In genomic region chr19:44696939-44697669, GRCh38 we compare ENCODE assay signal across 22 cellular contexts. TPM values are rescaled to one million over a fixed set of nuclear protein-coding genes. Genes with fewer than 3 reads are reported as not detected.
DNase-seq lines count a peak whose midpoint lies in the region; ATAC-seq and TF ChIP-seq lines count a peak whose summit lies in the region.
"Had no signal": no experiment of that assay in that cellular context is flagged by ENCODE, and none has a peak within 500 bp of the region (broad histone marks: within the 10 kb centered on the region; RNA-seq: fewer than 3 reads in every experiment).

No MANE protein-coding gene starts in this region.

- no peak for TF ChIP-seq POLR2A in transverse colon (IDR thresholded peaks at IDR 0.05)

- no peaks in the 10 kb centered on the region for H3K9me2 ChIP-seq in hepatocyte (replicated peaks; ENCODE audit: insufficient read depth)

- H3K4me1 ChIP-seq in hepatocyte (ENCODE audit: insufficient read depth) = peaks cover 15% of the 10 kb centered on the region
- H3K4me1 ChIP-seq in transverse colon = peaks cover 0 to 46% (median 34%) of the 10 kb centered on the region in 4 donors

- no peak overlapping the region for H3K4me2 ChIP-seq in hepatocyte

- 65% methylated on average over 22 of the region's 22 CpGs for WGBS in hepatocyte (ENCODE audit: low lambda C conversion rate, missing lambda C conversion rate)
- whole genome bisulfite sequencing in transverse colon (ENCODE audit: low coverage in 1 of 2), 2 donors = 68 to 82% methylated on average over 9 to 22 of the region's 22 CpGs

- H3K9me3 Mint-ChIP-seq in stimulated activated effector memory CD8-positive, alpha-beta T cell treated with anti-CD3 and anti-CD28 coated beads, Interleukin-12 subunit alpha, Interleukin-12 subunit beta, amount 100 ng/mL, for 72 hours = no peaks in the 10 kb centered on the region
- H3K9me3 Mint-ChIP-seq: activated T-cell treated with anti-CD3 and anti-CD28 coated beads, Interleukin-2, amount 50 U/mL, for 4 hours; nephron; stimulated activated naive B cell treated with anti-CD40 and anti-IgM and Interleukin-4, amounts not matched to agents 10 μg/mL and 1 μg/mL and 100 μg/mL, for 72 hours had no signal

- no peak for TF ChIP-seq EP300 in transverse colon (IDR thresholded peaks at IDR 0.05; ENCODE audit: low read depth)

- TF ChIP-seq CTCF in hepatocyte (IDR thresholded peaks at IDR 0.05; ENCODE audit: poor library complexity) (no peak), transverse colon (IDR thresholded peaks at IDR 0.05) (no peak)

- H3K79me2 ChIP-seq in hepatocyte = no peaks in the 10 kb centered on the region

- H3K36me3 Mint-ChIP-seq in stimulated activated effector memory CD8-positive, alpha-beta T cell treated with anti-CD3 and anti-CD28 coated beads, Interleukin-12 subunit alpha, Interleukin-12 subunit beta, amount 100 ng/mL, for 72 hours = peaks cover 10% of the 10 kb centered on the region
- H3K36me3 Mint-ChIP-seq: stimulated activated naive B cell treated with anti-CD40 and anti-IgM and Interleukin-4, amounts not matched to agents 10 μg/mL and 1 μg/mL and 100 μg/mL, for 72 hours had no signal

- H3K4me3 Mint-ChIP-seq in stimulated activated effector memory CD8-positive, alpha-beta T cell treated with anti-CD3 and anti-CD28 coated beads, Interleukin-12 subunit alpha, Interleukin-12 subunit beta, amount 100 ng/mL, for 72 hours = no peak overlapping the region
- H3K4me3 Mint-ChIP-seq: activated CD4-positive, alpha-beta T cell treated with anti-CD3 and anti-CD28 coated beads for 36 hours; activated T-cell treated with anti-CD3 and anti-CD28 coated beads, Interleukin-2, amount 50 U/mL, for 4 hours; nephron; stimulated activated naive B cell treated with anti-CD40 and anti-IgM and Interleukin-4, amounts not matched to agents 10 μg/mL and 1 μg/mL and 100 μg/mL, for 72 hours had no signal

- H3K27ac ChIP-seq in hepatocyte = peak overlapping the region; percentile 46
- H3K27ac ChIP-seq in transverse colon = peak overlapping the region in 3 of 4 donors; percentile 86 to 91 (median 89)
- H3K27ac ChIP-seq: adrenal gland had no signal

- ATAC-seq in stimulated activated effector memory CD8-positive, alpha-beta T cell treated with anti-CD3 and anti-CD28 coated beads, Interleukin-12 subunit alpha, Interleukin-12 subunit beta, amount 100 ng/mL, for 72 hours = no peak
- no peak for ATAC-seq in HG02571 (IDR thresholded peaks at IDR 0.05; ENCODE audit: unreplicated experiment)
- ATAC-seq: activated CD4-positive, alpha-beta T cell treated with anti-CD3 and anti-CD28 coated beads for 36 hours; activated T-cell treated with anti-CD3 and anti-CD28 coated beads, Interleukin-2, amount 50 U/mL, for 4 hours; K562; left colon; stimulated activated naive B cell treated with anti-CD40 and anti-IgM and Interleukin-4, amounts not matched to agents 10 μg/mL and 1 μg/mL and 100 μg/mL, for 72 hours had no signal

- no peaks in the 10 kb centered on the region for H3K27me3 ChIP-seq in hepatocyte
- no peaks in the 10 kb centered on the region for H3K27me3 ChIP-seq in transverse colon
- H3K27me3 ChIP-seq: adrenal gland had no signal

- H3K36me3 ChIP-seq in hepatocyte (replicated peaks; ENCODE audit: insufficient read depth, low read depth) = no peaks in the 10 kb centered on the region
- H3K36me3 ChIP-seq in transverse colon = no peaks in the 10 kb centered on the region
- H3K36me3 ChIP-seq: adrenal gland had no signal

- H3K4me1 Mint-ChIP-seq in stimulated activated effector memory CD8-positive, alpha-beta T cell treated with anti-CD3 and anti-CD28 coated beads, Interleukin-12 subunit alpha, Interleukin-12 subunit beta, amount 100 ng/mL, for 72 hours = peaks cover 24% of the 10 kb centered on the region

- H2AFZ ChIP-seq in hepatocyte = no peak overlapping the region

- in situ Hi-C loops in transverse colon (cut with MboI; ENCODE audit: low pct_ligation_motif_present in 1 of 4, low pct_unique_long_range_greater_than_20kb in 1 of 4, low sequenced_read_pairs in 3 of 4) = no loop called here

- DNase-seq in NCI-H1417 (lab: John Stamatoyannopoulos, UW) (peak in 2 of 3 experiments; percentile 52 to 66), NCI-H1417 treated with DMSO at 0.1 percent for 48 hours (lab: John Stamatoyannopoulos, UW) (no peak), NCI-H510A treated with DMSO at 0.1 percent for 48 hours (lab: John Stamatoyannopoulos, UW) (peak; percentile 79), hepatocyte (ENCODE audit: low spot score) (no peak), transverse colon (no peak), HCEC 1CT (no peak)
- no peak for DNase-seq in stimulated activated effector memory CD8-positive, alpha-beta T cell treated with anti-CD3 and anti-CD28 coated beads, Interleukin-12 subunit alpha, Interleukin-12 subunit beta, amount 100 ng/mL, for 72 hours (ENCODE audit: low spot score in 2 of 2)
- DNase-seq: activated CD4-positive, alpha-beta T cell treated with anti-CD3 and anti-CD28 coated beads for 36 hours; activated T-cell treated with anti-CD3 and anti-CD28 coated beads, Interleukin-2, amount 50 U/mL, for 4 hours; adrenal gland; cerebellar nuclear complex; GOT3; head of caudate nucleus; left colon; NCI-H1436; stimulated activated naive B cell treated with anti-CD40 and anti-IgM and Interleukin-4, amounts not matched to agents 10 μg/mL and 1 μg/mL and 100 μg/mL, for 72 hours; SW 1271 had no signal

- H3K27ac Mint-ChIP-seq in stimulated activated effector memory CD8-positive, alpha-beta T cell treated with anti-CD3 and anti-CD28 coated beads, Interleukin-12 subunit alpha, Interleukin-12 subunit beta, amount 100 ng/mL, for 72 hours = no peak overlapping the region
- H3K27ac Mint-ChIP-seq: activated CD4-positive, alpha-beta T cell treated with anti-CD3 and anti-CD28 coated beads for 36 hours; nephron; stimulated activated naive B cell treated with anti-CD40 and anti-IgM and Interleukin-4, amounts not matched to agents 10 μg/mL and 1 μg/mL and 100 μg/mL, for 72 hours had no signal

- H3K9me3 ChIP-seq in hepatocyte (ENCODE audit: low read depth) (no peaks in the 10 kb centered on the region), transverse colon (no peaks in the 10 kb centered on the region)
- H3K9me3 ChIP-seq: adrenal gland had no signal

- no peak overlapping the region for H3K4me3 ChIP-seq in hepatocyte
- H3K4me3 ChIP-seq in transverse colon = no peak overlapping the region
- H3K4me3 ChIP-seq: adrenal gland, K562 had no signal

- H4K20me1 ChIP-seq in hepatocyte (ENCODE audit: insufficient read depth, poor library complexity, severe bottlenecking) = no peaks in the 10 kb centered on the region

- intact Hi-C loops in transverse colon (cut with DNase I; ENCODE audit: low total_unique reads) = no loop called here

RNA-seq across cellular contexts. Expression of gene CEACAM16, which starts 1.8 kb away (rescaled TPM):
- total RNA-seq in hepatocyte (0.73 TPM in 1 of 2 replicates, not detected in the other), transverse colon (not detected)
- polyA plus RNA-seq in hepatocyte = not detected in 2 replicates
- total RNA-seq: A172; activated CD4-positive, alpha-beta T cell treated with anti-CD3 and anti-CD28 coated beads for 36 hours; activated T-cell treated with anti-CD3 and anti-CD28 coated beads, Interleukin-2, amount 50 U/mL, for 4 hours; K562; OCI-LY7 had no signal
- polyA plus RNA-seq: K562 had no signal

RNA-seq across cellular contexts. Expression of gene CEACAM19, which starts 25.8 kb away (rescaled TPM):
- total RNA-seq in hepatocyte (2.8 and 5.1 TPM in 2 replicates), transverse colon (10 to 100 TPM in 2 of 4 donors, 1 to 10 TPM in 2; 3.8 to 19.1 (median 9.9) TPM)
- 4.9 and 5.6 TPM in 2 replicates for polyA plus RNA-seq in hepatocyte
- total RNA-seq: A172, OCI-LY7 had no signal

RNA-seq across cellular contexts. Expression of gene BCL3, which starts 51.4 kb away (rescaled TPM):
- total RNA-seq in hepatocyte = 4.3 and 6.3 TPM in 2 replicates
- 45.7 and 51.4 TPM in 2 replicates for polyA plus RNA-seq in hepatocyte
- 100 to 1,000 TPM in 1 of 4 donors, 10 to 100 TPM in 3; 43.8 to 181 (median 69.5) TPM for total RNA-seq in transverse colon

RNA-seq across cellular contexts. Expression of gene PVR, which starts 53.4 kb away (rescaled TPM):
- total RNA-seq in hepatocyte (123 and 124 TPM in 2 replicates), transverse colon (10 to 100 TPM; 26.2 to 49.0 (median 33.3) TPM)
- 76.4 and 85.6 TPM in 2 replicates for polyA plus RNA-seq in hepatocyte
- total RNA-seq: OCI-LY7 had no signal

Comparison
In these comparisons a context has a peak if more than half of its experiments do, and no peak if none do; other contexts are left out.
1. DNase-seq: peak in NCI-H1417 (2 of 3) and NCI-H510A treated with DMSO at 0.1 percent for 48 hours (single experiment); none in NCI-H1417 treated with DMSO at 0.1 percent for 48 hours (single experiment), hepatocyte (single experiment), transverse colon (single experiment), HCEC 1CT (single experiment) and stimulated activated effector memory CD8-positive, alpha-beta T cell treated with anti-CD3 and anti-CD28 coated beads, Interleukin-12 subunit alpha, Interleukin-12 subunit beta, amount 100 ng/mL, for 72 hours (0 of 2).